ENCODE assay signal across 17 cellular contexts in the genomic region with DNA sequence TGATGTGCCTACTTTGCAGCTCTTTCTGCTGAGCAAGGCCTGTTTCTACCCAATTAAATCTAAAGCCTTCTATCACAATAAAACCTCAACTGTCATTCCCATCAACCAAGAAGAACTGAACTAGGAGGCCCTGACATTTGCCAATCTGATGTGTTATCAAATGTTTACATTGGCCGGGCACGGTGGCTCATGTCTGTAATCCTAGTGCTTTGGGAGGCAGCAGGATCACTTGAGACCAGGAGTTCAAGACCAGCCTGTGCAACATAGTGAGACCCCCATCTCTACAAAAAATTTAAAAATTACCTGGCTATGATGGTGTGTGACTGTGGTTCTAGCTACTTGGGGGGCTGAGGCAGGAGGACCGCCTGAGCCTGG. TPM values are rescaled to one million over a fixed set of nuclear protein-coding genes. Genes with fewer than 3 reads are reported as not detected.
DNase-seq lines count a peak whose midpoint lies in the region; ATAC-seq and TF ChIP-seq lines count a peak whose summit lies in the region.
"Had no signal": no experiment of that assay in that cellular context is flagged by ENCODE, and none has a peak within 500 bp of the region (broad histone marks: within the 10 kb centered on the region; RNA-seq: fewer than 3 reads in every experiment).

No MANE protein-coding gene starts in this region.

- H3K36me3 ChIP-seq in OCI-LY3 (replicated peaks; ENCODE audit: low read depth, low read length) (peaks cover 13% of the 10 kb centered on the region), hepatocyte (replicated peaks; ENCODE audit: insufficient read depth, low read depth) (no peaks in the 10 kb centered on the region), prostate gland (no peaks in the 10 kb centered on the region)
- H3K36me3 ChIP-seq: right atrium auricular region, SJSA1, upper lobe of left lung had no signal

- DNase-seq in activated CD8-positive, alpha-beta memory T cell treated with anti-CD3 and anti-CD28 coated beads, Interleukin-2, amount 10 ng/mL, durations not matched to agents 7 days and 5 days = no peak
- DNase-seq in activated CD8-positive, alpha-beta memory T cell treated with anti-CD3 and anti-CD28 coated beads for 24 hours = no peak
- no peak for DNase-seq in hepatocyte (ENCODE audit: low spot score)
- peak; percentile 36 for DNase-seq in prostate gland (ENCODE audit: low spot score)
- DNase-seq in SKM-1 (lab: John Stamatoyannopoulos, UW; ENCODE audit: unreplicated experiment) = no peak
- DNase-seq in effector CD4-positive, alpha-beta T cell = no peak
- DNase-seq: kidney, NCI-H510A, upper lobe of left lung had no signal

- H3K4me1 ChIP-seq in OCI-LY3 (ENCODE audit: low read length) (peaks cover 36% of the 10 kb centered on the region), hepatocyte (ENCODE audit: insufficient read depth) (peaks cover 24% of the 10 kb centered on the region), prostate gland (replicated peaks) (no peaks in the 10 kb centered on the region)
- H3K4me1 ChIP-seq: SJSA1 had no signal

- intact Hi-C loops in prostate gland (cut with DNase I) = no loop called here

- peaks cover 8% of the 10 kb centered on the region for H3K36me3 Mint-ChIP-seq in activated CD8-positive, alpha-beta memory T cell treated with anti-CD3 and anti-CD28 coated beads, Interleukin-2, amount 10 ng/mL, durations not matched to agents 7 days and 5 days
- H3K36me3 Mint-ChIP-seq: activated naive CD8-positive, alpha-beta T cell had no signal

- no peak for ATAC-seq in activated CD8-positive, alpha-beta memory T cell treated with anti-CD3 and anti-CD28 coated beads, Interleukin-2, amount 10 ng/mL, durations not matched to agents 7 days and 5 days
- no peak for ATAC-seq in HG03432 (IDR thresholded peaks at IDR 0.05; ENCODE audit: unreplicated experiment)

- 43% methylated on average over 3 of the region's 3 CpGs for WGBS in hepatocyte (ENCODE audit: low lambda C conversion rate, missing lambda C conversion rate)
- WGBS in prostate gland = 73% methylated on average over 3 of the region's 3 CpGs

- H3K27me3 ChIP-seq in OCI-LY3 (ENCODE audit: low read depth, low read length) (no peaks in the 10 kb centered on the region), hepatocyte (no peaks in the 10 kb centered on the region), prostate gland (replicated peaks; ENCODE audit: insufficient read depth) (no peaks in the 10 kb centered on the region)
- H3K27me3 ChIP-seq: right atrium auricular region, SJSA1, upper lobe of left lung had no signal

- H3K27me3 Mint-ChIP-seq in activated CD8-positive, alpha-beta memory T cell treated with anti-CD3 and anti-CD28 coated beads, Interleukin-2, amount 10 ng/mL, durations not matched to agents 7 days and 5 days = peaks cover 21% of the 10 kb centered on the region

- H2AFZ ChIP-seq in OCI-LY3 (ENCODE audit: low read depth, low read length) = no peak overlapping the region
- H2AFZ ChIP-seq in hepatocyte = no peak overlapping the region

- H3K27ac ChIP-seq in OCI-LY3 (ENCODE audit: low read length) (peak overlapping the region; percentile 97), hepatocyte (peak overlapping the region; percentile 99), prostate gland (peak overlapping the region in 1 of 2 donors; percentile 36)
- H3K27ac ChIP-seq: BLaER1 treated with 17β-estradiol and CSF1 and Interleukin-3, amounts not matched to agents 10 nM and 100 nM; right atrium auricular region; SJSA1; upper lobe of left lung had no signal

- H3K4me3 ChIP-seq in OCI-LY3 (ENCODE audit: low read length) (no peak overlapping the region; the same call in 1 of the 2 replicates), hepatocyte (no peak overlapping the region), prostate gland (no peak overlapping the region)
- H3K4me3 ChIP-seq: BLaER1 treated with 17β-estradiol and CSF1 and Interleukin-3, amounts not matched to agents 10 nM and 100 nM; right atrium auricular region; SJSA1; upper lobe of left lung had no signal

- peak overlapping the region; percentile 97 for H3K9ac ChIP-seq in OCI-LY3 (ENCODE audit: low read length)
- H3K9ac ChIP-seq: BLaER1 treated with 17β-estradiol and CSF1 and Interleukin-3, amounts not matched to agents 10 nM and 100 nM had no signal

- no peak overlapping the region for H3K4me3 Mint-ChIP-seq in activated CD8-positive, alpha-beta memory T cell treated with anti-CD3 and anti-CD28 coated beads, Interleukin-2, amount 10 ng/mL, durations not matched to agents 7 days and 5 days
- H3K4me3 Mint-ChIP-seq: activated naive CD8-positive, alpha-beta T cell; activated T-cell treated with anti-CD3 and anti-CD28 coated beads, Interleukin-2, amount 50 U/mL, for 72 hours had no signal

- H3K9me3 Mint-ChIP-seq in activated CD8-positive, alpha-beta memory T cell treated with anti-CD3 and anti-CD28 coated beads, Interleukin-2, amount 10 ng/mL, durations not matched to agents 7 days and 5 days (ENCODE audit: low read depth) = peaks cover 9% of the 10 kb centered on the region

- peaks cover 24% of the 10 kb centered on the region for H3K4me1 Mint-ChIP-seq in activated CD8-positive, alpha-beta memory T cell treated with anti-CD3 and anti-CD28 coated beads, Interleukin-2, amount 10 ng/mL, durations not matched to agents 7 days and 5 days

- peaks cover 22% of the 10 kb centered on the region for H3K79me2 ChIP-seq in OCI-LY3 (ENCODE audit: low read length)
- H3K79me2 ChIP-seq in hepatocyte = peaks cover 13% of the 10 kb centered on the region

- CTCF ChIA-PET in activated CD8-positive, alpha-beta memory T cell treated with anti-CD3 and anti-CD28 coated beads, Interleukin-2, amount 10 ng/mL, durations not matched to agents 7 days and 5 days (lab: Charles Lee) = no interaction called here

- TF ChIP-seq POLR2A in prostate gland (IDR thresholded peaks at IDR 0.05) = no peak

- TF ChIP-seq CTCF in OCI-LY3 (IDR thresholded peaks at IDR 0.05; ENCODE audit: low read depth, low read length) = no peak
- no peak for TF ChIP-seq CTCF in hepatocyte (IDR thresholded peaks at IDR 0.05; ENCODE audit: poor library complexity)
- TF ChIP-seq CTCF in prostate gland (IDR thresholded peaks at IDR 0.05) = no peak

- peak overlapping the region; percentile 68 for H3K27ac Mint-ChIP-seq in activated CD8-positive, alpha-beta memory T cell treated with anti-CD3 and anti-CD28 coated beads, Interleukin-2, amount 10 ng/mL, durations not matched to agents 7 days and 5 days
- H3K27ac Mint-ChIP-seq: activated naive CD8-positive, alpha-beta T cell; activated T-cell treated with anti-CD3 and anti-CD28 coated beads, Interleukin-2, amount 50 U/mL, for 72 hours had no signal

- no peaks in the 10 kb centered on the region for H4K20me1 ChIP-seq in OCI-LY3 (ENCODE audit: insufficient read depth, low read length)
- no peaks in the 10 kb centered on the region for H4K20me1 ChIP-seq in hepatocyte (ENCODE audit: insufficient read depth, poor library complexity, severe bottlenecking)
- H4K20me1 ChIP-seq: BLaER1 treated with 17β-estradiol and CSF1 and Interleukin-3, amounts not matched to agents 10 nM and 100 nM had no signal

- peaks cover 15% of the 10 kb centered on the region for H3K9me3 ChIP-seq in OCI-LY3 (ENCODE audit: insufficient read depth, low read length)
- H3K9me3 ChIP-seq in hepatocyte (ENCODE audit: low read depth) = no peaks in the 10 kb centered on the region
- no peaks in the 10 kb centered on the region for H3K9me3 ChIP-seq in prostate gland
- H3K9me3 ChIP-seq: right atrium auricular region, SJSA1 had no signal

- H3K4me2 ChIP-seq in OCI-LY3 (ENCODE audit: low read length) (peak overlapping the region; percentile 90), hepatocyte (no peak overlapping the region)

- H3K9me2 ChIP-seq in hepatocyte (replicated peaks; ENCODE audit: insufficient read depth) = no peaks in the 10 kb centered on the region

RNA-seq across cellular contexts. Expression of a gene that starts 2.8 kb away (rescaled TPM):
- under 1 TPM in 1 of 2 experiments, not detected in 1; 0.12 TPM for total RNA-seq in activated CD8-positive, alpha-beta memory T cell treated with anti-CD3 and anti-CD28 coated beads, Interleukin-2, amount 10 ng/mL, durations not matched to agents 7 days and 5 days
- total RNA-seq in hepatocyte (41.9 and 48.4 TPM in 2 replicates), prostate gland (10 to 100 TPM; 25.9 to 40.5 TPM)
- polyA plus RNA-seq in hepatocyte = 49.4 and 59.9 TPM in 2 replicates
- total RNA-seq: activated T-cell treated with anti-CD3 and anti-CD28 coated beads, Interleukin-2, amount 50 U/mL, for 72 hours; T-helper 2 cell treated with Interferon-gamma antibody and Interleukin-4, amounts not matched to agents 100 ng/mL and 5 ng/mL, for 36 hours had no signal

RNA-seq across cellular contexts. Expression of a gene that starts 47.6 kb away (rescaled TPM):
- total RNA-seq in activated CD8-positive, alpha-beta memory T cell treated with anti-CD3 and anti-CD28 coated beads, Interleukin-2, amount 10 ng/mL, durations not matched to agents 7 days and 5 days = 10 to 100 TPM; 62.0 to 73.7 TPM
- 35.8 and 43.4 TPM in 2 replicates for total RNA-seq in hepatocyte
- 61.1 and 66.8 TPM in 2 replicates for polyA plus RNA-seq in hepatocyte
- total RNA-seq in prostate gland = 10 to 100 TPM; 32.0 to 41.5 TPM

RNA-seq across cellular contexts. Expression of a gene that starts 47.7 kb away (rescaled TPM):
- 10 to 100 TPM; 45.7 to 46.4 TPM for total RNA-seq in activated CD8-positive, alpha-beta memory T cell treated with anti-CD3 and anti-CD28 coated beads, Interleukin-2, amount 10 ng/mL, durations not matched to agents 7 days and 5 days
- total RNA-seq in hepatocyte = 24.2 and 27.3 TPM in 2 replicates
- 47.7 and 67.6 TPM in 2 replicates for polyA plus RNA-seq in hepatocyte
- total RNA-seq in prostate gland = 10 to 100 TPM; 23.3 to 57.5 TPM

RNA-seq across cellular contexts. Expression of a gene that starts 54.0 kb away (rescaled TPM):
- total RNA-seq in activated CD8-positive, alpha-beta memory T cell treated with anti-CD3 and anti-CD28 coated beads, Interleukin-2, amount 10 ng/mL, durations not matched to agents 7 days and 5 days = under 1 TPM in 1 of 2 experiments, not detected in 1; 0.19 TPM
- total RNA-seq in hepatocyte = 6.7 and 15.2 TPM in 2 replicates
- 10.3 and 11.0 TPM in 2 replicates for polyA plus RNA-seq in hepatocyte
- 10 to 100 TPM; 15.9 to 26.4 TPM for total RNA-seq in prostate gland

Comparison
In these comparisons a context has a peak if more than half of its experiments do, and no peak if none do; other contexts are left out.
1. RNA of a gene that starts 2.8 kb away (total RNA-seq): 41.9 to 48.4 TPM in hepatocyte and 25.9 to 40.5 TPM in prostate gland; 0.12 TPM in activated CD8-positive, alpha-beta memory T cell treated with anti-CD3 and anti-CD28 coated beads, Interleukin-2, amount 10 ng/mL, durations not matched to agents 7 days and 5 days; every median in the first group is over 10 times any median in the second.